25 cellular contexts compared by ENCODE assay signal in the genomic region with DNA sequence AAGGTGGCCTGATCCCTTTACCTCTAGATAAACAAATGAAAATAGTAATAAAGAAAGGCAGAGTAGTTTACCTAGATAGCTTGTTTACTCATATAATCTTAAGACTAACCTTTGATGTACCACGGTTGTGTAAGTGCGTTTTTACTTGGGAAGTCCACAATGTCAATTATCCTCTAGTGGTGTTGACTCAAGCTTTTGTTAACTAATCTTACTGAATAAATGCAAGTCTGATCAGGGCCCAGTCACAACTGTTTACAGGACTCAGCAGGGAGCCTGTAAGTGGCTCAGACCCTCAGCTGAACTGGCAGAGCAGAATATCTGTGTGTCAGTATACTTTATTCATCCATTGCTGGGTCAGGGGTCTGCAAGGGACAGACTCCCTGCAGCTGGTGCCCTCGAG.
A peak's percentile ranks its signal among the peaks of the same experiment; 100 is the strongest.
DNase-seq lines count a peak whose midpoint lies in the region; ATAC-seq and TF ChIP-seq lines count a peak whose summit lies in the region.
"Had no signal": no experiment of that assay in that cellular context is flagged by ENCODE, and none has a peak within 500 bp of the region (broad histone marks: within the 10 kb centered on the region; RNA-seq: fewer than 3 reads in every experiment).

No MANE protein-coding gene starts in this region.

- peaks cover 3% of the 10 kb centered on the region for H3K27me3 ChIP-seq in foreskin keratinocyte
- H3K27me3 ChIP-seq: suprapubic skin, vagina had no signal

- no peaks in the 10 kb centered on the region for H3K4me1 ChIP-seq in foreskin keratinocyte
- H3K4me1 ChIP-seq: suprapubic skin, vagina had no signal

- POLR2A ChIA-PET in GM10248 (lab: Yijun Ruan, JAX): no interaction called here

- CTCF ChIA-PET in GM10248 (lab: Yijun Ruan, JAX): interaction anchor here (0.8 kb wide), 1 partner anchor 1271 kb away, joined by 3 read pairs; no protein-coding TSS in a partner anchor

- ATAC-seq in GM21786 (IDR thresholded peaks at IDR 0.05; ENCODE audit: unreplicated experiment) (no peak), foreskin keratinocyte (no peak)
- ATAC-seq: activated CD4-positive, CD25-positive, alpha-beta regulatory T cell treated with anti-CD3 and anti-CD28 coated beads, Interleukin-2, amount 50 U/mL, for 24 hours; activated T-cell treated with anti-CD3 and anti-CD28 coated beads, Interleukin-2, amount 50 U/mL, for 4 hours; K562; sciatic nerve had no signal

- no peak overlapping the region for H3K27ac ChIP-seq in foreskin keratinocyte
- H3K27ac ChIP-seq: suprapubic skin, vagina had no signal

- peak; percentile 2 for DNase-seq in NCI-H1436 (lab: John Stamatoyannopoulos, UW)
- DNase-seq in NCI-H1436 treated with DMSO at 0.1 percent for 48 hours (lab: John Stamatoyannopoulos, UW): no peak
- peak; percentile 26 to 96 (median 78) for DNase-seq in NCI-H1417 (lab: John Stamatoyannopoulos, UW)
- peak; percentile 93 for DNase-seq in NCI-H748 treated with DMSO at 0.1 percent for 48 hours (lab: John Stamatoyannopoulos, UW)
- peak; percentile 47 for DNase-seq in mesenteric fat pad (ENCODE audit: low spot score)
- DNase-seq in GM10248 (ENCODE audit: extremely low spot score): no peak
- DNase-seq in foreskin keratinocyte: no peak
- DNase-seq: 8988T; activated CD8-positive, alpha-beta memory T cell treated with anti-CD3 and anti-CD28 coated beads for 24 hours; activated naive CD4-positive, alpha-beta T cell treated with anti-CD3 and anti-CD28 coated beads, Interleukin-2, amount 10 ng/mL, durations not matched to agents 7 days and 5 days; activated T-cell treated with anti-CD3 and anti-CD28 coated beads, Interleukin-2, amount 50 U/mL, for 4 hours; AML-193; anterior cingulate cortex; GDM1; GOT3; MV-4-11; naive B cell; NCI-H446 treated with DMSO at 0.1 percent for 48 hours; T-helper 9 cell had no signal

- TF ChIP-seq CTCF in GM10248 (IDR thresholded peaks at IDR 0.05; ENCODE audit: control extremely low read depth, extremely low read depth, low read depth, missing control alignments) (no peak), foreskin keratinocyte (conservative IDR thresholded peaks at IDR 0.05) (no peak)

Comparison
In these comparisons a context has a peak if more than half of its experiments do, and no peak if none do; other contexts are left out.
1. DNase-seq: peak in NCI-H1436 (single experiment), NCI-H1417 (3 of 3), NCI-H748 treated with DMSO at 0.1 percent for 48 hours (single experiment) and mesenteric fat pad (single experiment); none in NCI-H1436 treated with DMSO at 0.1 percent for 48 hours (single experiment), GM10248 (single experiment) and foreskin keratinocyte (0 of 2).